In genomic region chr15:85762756-85763127, GRCh38 we compare ENCODE assay signal across 22 cellular contexts. TPM values are rescaled to one million over a fixed set of nuclear protein-coding genes. Genes with fewer than 3 reads are reported as not detected.
DNase-seq lines count a peak whose midpoint lies in the region; ATAC-seq and TF ChIP-seq lines count a peak whose summit lies in the region.
"Had no signal": no experiment of that assay in that cellular context is flagged by ENCODE, and none has a peak within 500 bp of the region (broad histone marks: within the 10 kb centered on the region; RNA-seq: fewer than 3 reads in every experiment).

No MANE protein-coding gene starts in this region.

- no peaks in the 10 kb centered on the region for H3K36me3 ChIP-seq in stomach smooth muscle (ENCODE audit: control insufficient read depth in 2 of 2, insufficient read depth in 2 of 2, low read length in 2 of 2)
- H3K36me3 ChIP-seq: brain microvascular endothelial cell, colonic mucosa, transverse colon had no signal

- H3K4me1 Mint-ChIP-seq in glutamatergic neuron (ENCODE audit: low read depth, unreplicated experiment) (peaks cover 38% of the 10 kb centered on the region), nephron progenitor cell (peaks cover 53% of the 10 kb centered on the region)
- H3K4me1 Mint-ChIP-seq: activated B cell treated with CpG ODN at 0.5 μM for 24 hours; activated naive CD8-positive, alpha-beta T cell treated with anti-CD3 and anti-CD28 coated beads, Interleukin-2, amount 50 U/mL, for 24 hours had no signal

- peak overlapping the region; percentile 14 for H3K4me3 Mint-ChIP-seq in glutamatergic neuron (ENCODE audit: unreplicated experiment)
- H3K4me3 Mint-ChIP-seq in nephron progenitor cell: peak overlapping the region; percentile 15
- H3K4me3 Mint-ChIP-seq: activated B cell treated with CpG ODN at 0.5 μM for 24 hours; activated naive CD8-positive, alpha-beta T cell treated with anti-CD3 and anti-CD28 coated beads, Interleukin-2, amount 50 U/mL, for 24 hours; CD4-positive, alpha-beta T cell; stimulated activated naive B cell treated with anti-CD40 and anti-IgM and Interleukin-4, amounts not matched to agents 10 μg/mL and 1 μg/mL and 100 μg/mL, for 72 hours had no signal

- peaks cover 14% of the 10 kb centered on the region for H3K9me3 Mint-ChIP-seq in glutamatergic neuron (ENCODE audit: unreplicated experiment)
- H3K9me3 Mint-ChIP-seq in nephron progenitor cell: no peaks in the 10 kb centered on the region
- H3K9me3 Mint-ChIP-seq: activated B cell treated with CpG ODN at 0.5 μM for 24 hours; activated naive CD8-positive, alpha-beta T cell treated with anti-CD3 and anti-CD28 coated beads, Interleukin-2, amount 50 U/mL, for 24 hours; activated T-helper 2 cell treated with anti-CD3 and anti-CD28 coated beads, Interferon-gamma antibody, Interleukin-2, Interleukin-4, amounts not matched to agents 10 μg/mL and 5 μg/mL and 100 μg/mL, durations not matched to agents 14 hours and 24 hours and 36 hours; CD4-positive, alpha-beta T cell; stimulated activated naive B cell treated with anti-CD40 and anti-IgM and Interleukin-4, amounts not matched to agents 10 μg/mL and 1 μg/mL and 100 μg/mL, for 72 hours had no signal

- in situ Hi-C loops in ACHN (cut with HindIII; ENCODE audit: low pct_ligation_motif_present, low pct_unique_long_range_greater_than_20kb, low sequenced_read_pairs): no loop called here

- TF ChIP-seq CTCF in glutamatergic neuron (IDR thresholded peaks at IDR 0.05; ENCODE audit: partially characterized antibody, unreplicated experiment): no peak
- TF ChIP-seq CTCF in nephron progenitor cell (IDR thresholded peaks at IDR 0.05): no peak
- TF ChIP-seq CTCF in coronary artery (IDR thresholded peaks at IDR 0.05): no peak

- ATAC-seq in GM18861 (IDR thresholded peaks at IDR 0.05; ENCODE audit: unreplicated experiment): no peak
- ATAC-seq: activated naive CD8-positive, alpha-beta T cell treated with anti-CD3 and anti-CD28 coated beads, Interleukin-2, amount 50 U/mL, for 24 hours; stimulated activated naive B cell treated with anti-CD40 and anti-IgM and Interleukin-4, amounts not matched to agents 10 μg/mL and 1 μg/mL and 100 μg/mL, for 72 hours had no signal

- DNase-seq in anterior cingulate cortex (lab: John Stamatoyannopoulos, UW) (peak in 34 of 58 donors; percentile 26 to 85 (median 64)), glutamatergic neuron (no peak), nephron progenitor cell (no peak), coronary artery (ENCODE audit: low spot score) (no peak), ACHN (no peak)
- DNase-seq: activated B cell treated with CpG ODN at 0.5 μM for 24 hours; activated CD4-positive, alpha-beta T cell treated with anti-CD3 and anti-CD28 coated beads, Interleukin-2, amount 50 U/mL, for 4 hours; activated CD8-positive, alpha-beta memory T cell treated with anti-CD3 and anti-CD28 coated beads, Interleukin-2, amount 50 U/mL, for 4 hours; activated naive CD8-positive, alpha-beta T cell treated with anti-CD3 and anti-CD28 coated beads, Interleukin-2, amount 50 U/mL, for 24 hours; brain microvascular endothelial cell; CD4-positive, alpha-beta T cell; colonic mucosa; NCI-H1417; NCI-H2081; NCI-H446; stimulated activated CD4-positive, alpha-beta T cell treated with anti-CD3 and anti-CD28 coated beads, Interleukin-4, amount 100 ng/mL, for 1 hour; stimulated activated naive B cell treated with anti-CD40 and anti-IgM and Interleukin-4, amounts not matched to agents 10 μg/mL and 1 μg/mL and 100 μg/mL, for 72 hours; transverse colon had no signal

- no peaks in the 10 kb centered on the region for H3K36me3 Mint-ChIP-seq in glutamatergic neuron (ENCODE audit: unreplicated experiment)
- H3K36me3 Mint-ChIP-seq in nephron progenitor cell (ENCODE audit: low read depth): peaks cover 13% of the 10 kb centered on the region

- peak overlapping the region; percentile 90 for H3K27ac ChIP-seq in stomach smooth muscle (ENCODE audit: low read length)
- H3K27ac ChIP-seq in coronary artery: no peak overlapping the region
- H3K27ac ChIP-seq: brain microvascular endothelial cell, colonic mucosa, transverse colon had no signal

- peaks cover 12% of the 10 kb centered on the region for H3K27me3 Mint-ChIP-seq in glutamatergic neuron (ENCODE audit: unreplicated experiment)
- H3K27me3 Mint-ChIP-seq in nephron progenitor cell (ENCODE audit: low read depth, poor library complexity): no peaks in the 10 kb centered on the region
- H3K27me3 Mint-ChIP-seq: activated B cell treated with CpG ODN at 0.5 μM for 24 hours; activated naive CD8-positive, alpha-beta T cell treated with anti-CD3 and anti-CD28 coated beads, Interleukin-2, amount 50 U/mL, for 24 hours; CD4-positive, alpha-beta T cell; stimulated activated naive B cell treated with anti-CD40 and anti-IgM and Interleukin-4, amounts not matched to agents 10 μg/mL and 1 μg/mL and 100 μg/mL, for 72 hours had no signal

- H3K9me3 ChIP-seq in stomach smooth muscle (ENCODE audit: control insufficient read depth in 2 of 2, low read length in 2 of 2): no peaks in the 10 kb centered on the region
- H3K9me3 ChIP-seq: colonic mucosa, transverse colon had no signal

- H3K4me1 ChIP-seq in stomach smooth muscle (ENCODE audit: control insufficient read depth, insufficient read depth, low read length): peaks cover 64% of the 10 kb centered on the region
- H3K4me1 ChIP-seq: colonic mucosa, transverse colon had no signal

- no peaks in the 10 kb centered on the region for H3K27me3 ChIP-seq in stomach smooth muscle (ENCODE audit: control insufficient read depth in 1 of 2, insufficient read depth in 2 of 2, low read length in 2 of 2)
- H3K27me3 ChIP-seq: brain microvascular endothelial cell, colonic mucosa, transverse colon had no signal

- H3K4me3 ChIP-seq in stomach smooth muscle (ENCODE audit: low read length in 2 of 2) (peak overlapping the region in 1 of 2 donors; percentile 22), coronary artery (no peak overlapping the region)
- H3K4me3 ChIP-seq: colonic mucosa, smooth muscle cell, transverse colon had no signal

- peak overlapping the region; percentile 43 for H3K27ac Mint-ChIP-seq in glutamatergic neuron (ENCODE audit: unreplicated experiment)
- H3K27ac Mint-ChIP-seq in nephron progenitor cell: peak overlapping the region; percentile 33
- H3K27ac Mint-ChIP-seq: activated B cell treated with CpG ODN at 0.5 μM for 24 hours; activated naive CD8-positive, alpha-beta T cell treated with anti-CD3 and anti-CD28 coated beads, Interleukin-2, amount 50 U/mL, for 24 hours; activated T-helper 2 cell treated with anti-CD3 and anti-CD28 coated beads, Interferon-gamma antibody, Interleukin-2, Interleukin-4, amounts not matched to agents 10 μg/mL and 5 μg/mL and 100 μg/mL, durations not matched to agents 14 hours and 24 hours and 36 hours; CD4-positive, alpha-beta T cell; stimulated activated naive B cell treated with anti-CD40 and anti-IgM and Interleukin-4, amounts not matched to agents 10 μg/mL and 1 μg/mL and 100 μg/mL, for 72 hours had no signal

- H3K9ac ChIP-seq in stomach smooth muscle (ENCODE audit: low read length in 2 of 2): peak overlapping the region; percentile 47 to 51

RNA-seq across cellular contexts. Expression of gene KLHL25, which starts 32.0 kb away (rescaled TPM):
- total RNA-seq in glutamatergic neuron (ENCODE audit: unreplicated experiment): 45.1 TPM

Comparison
In these comparisons a context has a peak if more than half of its experiments do, and no peak if none do; other contexts are left out.
1. DNase-seq: peak in anterior cingulate cortex (34 of 58); none in glutamatergic neuron (single experiment), nephron progenitor cell (single experiment), coronary artery (single experiment) and ACHN (single experiment).